ENCODE assay signal across 24 cellular contexts in the genomic region with DNA sequence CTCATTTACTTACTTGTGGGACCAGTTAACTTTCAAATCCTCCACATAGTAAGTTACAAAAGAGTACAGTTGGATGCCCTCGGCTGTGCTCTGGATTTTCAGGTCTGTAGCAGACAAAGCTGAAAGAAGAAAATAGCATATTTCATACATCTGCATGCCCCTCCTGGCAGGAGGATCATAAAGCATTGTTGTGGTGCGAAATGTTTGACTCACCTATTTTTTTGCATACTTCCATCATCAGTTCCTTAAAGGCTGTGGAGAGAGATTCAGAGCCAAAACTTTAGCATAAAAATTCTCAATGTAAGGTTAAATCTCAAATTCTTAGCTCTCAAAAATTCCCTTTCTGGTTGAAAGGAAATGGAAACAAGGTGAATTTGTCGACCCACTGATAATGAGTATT.
A peak's percentile ranks its signal among the peaks of the same experiment; 100 is the strongest.
DNase-seq lines count a peak whose midpoint lies in the region; ATAC-seq, FAIRE-seq and TF ChIP-seq lines count a peak whose summit lies in the region.
"Had no signal": no experiment of that assay in that cellular context is flagged by ENCODE, and none has a peak within 500 bp of the region (broad histone marks: within the 10 kb centered on the region; RNA-seq: fewer than 3 reads in every experiment).

No MANE protein-coding gene starts in this region.

- no peaks in the 10 kb centered on the region for H3K36me3 ChIP-seq in H7 (replicated peaks; ENCODE audit: control insufficient read depth, insufficient read depth, low read length)
- H3K36me3 ChIP-seq: SJCRH30 had no signal

- FAIRE-seq in frontal cortex (lab: Jason Lieb, UNC) = no peak
- FAIRE-seq: GM12878 had no signal

- H3K9me3 Mint-ChIP-seq in WTC11 = no peaks in the 10 kb centered on the region
- H3K9me3 Mint-ChIP-seq in mesothelial cell of epicardium = no peaks in the 10 kb centered on the region
- H3K9me3 Mint-ChIP-seq: CD4-positive, alpha-beta memory T cell; GM23338; IgD-negative memory B cell had no signal

- CTCF ChIA-PET in WTC11 (lab: Charles Lee) = interaction anchor here (1.5 kb wide), 1 partner anchor 21 kb away, joined by 8 read pairs; no protein-coding TSS in a partner anchor

- H3K27ac Mint-ChIP-seq in WTC11 (peak overlapping the region; percentile 9; the same call in 1 of the 2 replicates), mesothelial cell of epicardium (peak overlapping the region; percentile 89)
- H3K27ac Mint-ChIP-seq: CD4-positive, alpha-beta memory T cell; GM23338; IgD-negative memory B cell had no signal

- H3K4me3 ChIP-seq in epithelial cell of esophagus (ENCODE audit: low read length) (no peak overlapping the region), H7 (ENCODE audit: insufficient read depth, low read depth, low read length) (no peak overlapping the region)
- H3K4me3 ChIP-seq: GM12878, GM23338, PC-9, SJCRH30 had no signal

- no peaks in the 10 kb centered on the region for H3K36me3 Mint-ChIP-seq in WTC11
- no peaks in the 10 kb centered on the region for H3K36me3 Mint-ChIP-seq in mesothelial cell of epicardium
- H3K36me3 Mint-ChIP-seq: CD4-positive, alpha-beta memory T cell; IgD-negative memory B cell had no signal

- H3K4me1 Mint-ChIP-seq in WTC11 = peaks cover 30% of the 10 kb centered on the region
- peaks cover 83% of the 10 kb centered on the region for H3K4me1 Mint-ChIP-seq in mesothelial cell of epicardium
- H3K4me1 Mint-ChIP-seq: IgD-negative memory B cell had no signal

- ATAC-seq in WTC11 (no peak), HG03354 (IDR thresholded peaks at IDR 0.05; ENCODE audit: poor library complexity, severe bottlenecking, unreplicated experiment) (no peak)
- ATAC-seq: GM12878, GM23338, Right ventricle myocardium inferior had no signal

- H3K27me3 ChIP-seq in H7 (ENCODE audit: control insufficient read depth, insufficient read depth, low read length) = no peaks in the 10 kb centered on the region
- H3K27me3 ChIP-seq: SJCRH30 had no signal

- H3K4me3 Mint-ChIP-seq in WTC11 = no peak overlapping the region
- H3K4me3 Mint-ChIP-seq in mesothelial cell of epicardium = no peak overlapping the region
- H3K4me3 Mint-ChIP-seq: CD4-positive, alpha-beta memory T cell; GM23338; IgD-negative memory B cell had no signal

- no peak for DNase-seq in WTC11 (ENCODE audit: low spot score)
- DNase-seq in epithelial cell of esophagus (ENCODE audit: low read depth) = peak; percentile 15
- no peak for DNase-seq in mesothelial cell of epicardium (ENCODE audit: low spot score in 2 of 2, unreplicated experiment in 2 of 2)
- DNase-seq in frontal cortex (ENCODE audit: low spot score in 2 of 2) = no peak
- no peak for DNase-seq in cardiac septum (ENCODE audit: low spot score)
- no peak for DNase-seq in H7
- DNase-seq: C1 segment of cervical spinal cord; Caco-2; CD4-positive, alpha-beta memory T cell; GDM1; MM.1S; NCI-H1048; NCI-H1417; NCI-H1694; NCI-H2029 treated with DMSO at 0.1 percent for 48 hours; NCI-H446 treated with DMSO at 0.1 percent for 48 hours; NCI-H526; PC-9; SJCRH30 had no signal

- POLR2A ChIA-PET in WTC11 (lab: Charles Lee) = no interaction called here

- TF ChIP-seq CTCF in WTC11 (IDR thresholded peaks at IDR 0.05) = no peak
- no peak for TF ChIP-seq CTCF in epithelial cell of esophagus (IDR thresholded peaks at IDR 0.05; ENCODE audit: insufficient read depth, low read depth, low read length, missing control alignments)
- TF ChIP-seq CTCF in mesothelial cell of epicardium (IDR thresholded peaks at IDR 0.05; ENCODE audit: unreplicated experiment) = no peak

- H3K27me3 Mint-ChIP-seq in WTC11 (ENCODE audit: low read depth) = no peaks in the 10 kb centered on the region
- H3K27me3 Mint-ChIP-seq in mesothelial cell of epicardium (ENCODE audit: low read depth) = no peaks in the 10 kb centered on the region
- H3K27me3 Mint-ChIP-seq: CD4-positive, alpha-beta memory T cell; IgD-negative memory B cell had no signal

- intact Hi-C loops in cardiac septum (cut with DNase I) = no loop called here

TF ChIP-seq in WTC11, 78 proteins besides CTCF, POLR2A, EP300 and RAD21 (continues in another document):
- no peak for TF ChIP-seq MLX (CRISPR knock-in tag; IDR thresholded peaks at IDR 0.05)
- TF ChIP-seq ZNF671 (CRISPR knock-in tag; IDR thresholded peaks at IDR 0.05) = no peak
- no peak for TF ChIP-seq ETV6 (CRISPR knock-in tag; IDR thresholded peaks at IDR 0.05)
- no peak for TF ChIP-seq ZNF138 (CRISPR knock-in tag; conservative IDR thresholded peaks at IDR 0.05)
- TF ChIP-seq, protein P1, sequence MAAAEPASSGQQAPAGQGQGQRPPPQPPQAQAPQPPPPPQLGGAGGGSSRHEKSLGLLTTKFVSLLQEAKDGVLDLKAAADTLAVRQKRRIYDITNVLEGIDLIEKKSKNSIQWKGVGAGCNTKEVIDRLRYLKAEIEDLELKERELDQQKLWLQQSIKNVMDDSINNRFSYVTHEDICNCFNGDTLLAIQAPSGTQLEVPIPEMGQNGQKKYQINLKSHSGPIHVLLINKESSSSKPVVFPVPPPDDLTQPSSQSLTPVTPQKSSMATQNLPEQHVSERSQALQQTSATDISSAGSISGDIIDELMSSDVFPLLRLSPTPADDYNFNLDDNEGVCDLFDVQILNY (CRISPR knock-in tag; IDR thresholded peaks at IDR 0.05) = no peak
- TF ChIP-seq, protein P2, sequence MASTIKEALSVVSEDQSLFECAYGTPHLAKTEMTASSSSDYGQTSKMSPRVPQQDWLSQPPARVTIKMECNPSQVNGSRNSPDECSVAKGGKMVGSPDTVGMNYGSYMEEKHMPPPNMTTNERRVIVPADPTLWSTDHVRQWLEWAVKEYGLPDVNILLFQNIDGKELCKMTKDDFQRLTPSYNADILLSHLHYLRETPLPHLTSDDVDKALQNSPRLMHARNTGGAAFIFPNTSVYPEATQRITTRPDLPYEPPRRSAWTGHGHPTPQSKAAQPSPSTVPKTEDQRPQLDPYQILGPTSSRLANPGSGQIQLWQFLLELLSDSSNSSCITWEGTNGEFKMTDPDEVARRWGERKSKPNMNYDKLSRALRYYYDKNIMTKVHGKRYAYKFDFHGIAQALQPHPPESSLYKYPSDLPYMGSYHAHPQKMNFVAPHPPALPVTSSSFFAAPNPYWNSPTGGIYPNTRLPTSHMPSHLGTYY (CRISPR knock-in tag; IDR thresholded peaks at IDR 0.05) = no peak
- TF ChIP-seq ZNF219 (CRISPR knock-in tag; IDR thresholded peaks at IDR 0.05; ENCODE audit: borderline replicate concordance) = no peak
- TF ChIP-seq, protein P3, sequence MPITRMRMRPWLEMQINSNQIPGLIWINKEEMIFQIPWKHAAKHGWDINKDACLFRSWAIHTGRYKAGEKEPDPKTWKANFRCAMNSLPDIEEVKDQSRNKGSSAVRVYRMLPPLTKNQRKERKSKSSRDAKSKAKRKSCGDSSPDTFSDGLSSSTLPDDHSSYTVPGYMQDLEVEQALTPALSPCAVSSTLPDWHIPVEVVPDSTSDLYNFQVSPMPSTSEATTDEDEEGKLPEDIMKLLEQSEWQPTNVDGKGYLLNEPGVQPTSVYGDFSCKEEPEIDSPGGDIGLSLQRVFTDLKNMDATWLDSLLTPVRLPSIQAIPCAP (CRISPR knock-in tag; IDR thresholded peaks at IDR 0.05) = no peak
- TF ChIP-seq HMGXB4 (CRISPR knock-in tag; IDR thresholded peaks at IDR 0.05) = no peak
- TF ChIP-seq ZNF263 (CRISPR knock-in tag; IDR thresholded peaks at IDR 0.05; ENCODE audit: low read depth) = no peak
- TF ChIP-seq, protein P4, sequence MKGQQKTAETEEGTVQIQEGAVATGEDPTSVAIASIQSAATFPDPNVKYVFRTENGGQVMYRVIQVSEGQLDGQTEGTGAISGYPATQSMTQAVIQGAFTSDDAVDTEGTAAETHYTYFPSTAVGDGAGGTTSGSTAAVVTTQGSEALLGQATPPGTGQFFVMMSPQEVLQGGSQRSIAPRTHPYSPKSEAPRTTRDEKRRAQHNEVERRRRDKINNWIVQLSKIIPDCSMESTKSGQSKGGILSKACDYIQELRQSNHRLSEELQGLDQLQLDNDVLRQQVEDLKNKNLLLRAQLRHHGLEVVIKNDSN (CRISPR knock-in tag; IDR thresholded peaks at IDR 0.05) = no peak
- TF ChIP-seq, protein P5, sequence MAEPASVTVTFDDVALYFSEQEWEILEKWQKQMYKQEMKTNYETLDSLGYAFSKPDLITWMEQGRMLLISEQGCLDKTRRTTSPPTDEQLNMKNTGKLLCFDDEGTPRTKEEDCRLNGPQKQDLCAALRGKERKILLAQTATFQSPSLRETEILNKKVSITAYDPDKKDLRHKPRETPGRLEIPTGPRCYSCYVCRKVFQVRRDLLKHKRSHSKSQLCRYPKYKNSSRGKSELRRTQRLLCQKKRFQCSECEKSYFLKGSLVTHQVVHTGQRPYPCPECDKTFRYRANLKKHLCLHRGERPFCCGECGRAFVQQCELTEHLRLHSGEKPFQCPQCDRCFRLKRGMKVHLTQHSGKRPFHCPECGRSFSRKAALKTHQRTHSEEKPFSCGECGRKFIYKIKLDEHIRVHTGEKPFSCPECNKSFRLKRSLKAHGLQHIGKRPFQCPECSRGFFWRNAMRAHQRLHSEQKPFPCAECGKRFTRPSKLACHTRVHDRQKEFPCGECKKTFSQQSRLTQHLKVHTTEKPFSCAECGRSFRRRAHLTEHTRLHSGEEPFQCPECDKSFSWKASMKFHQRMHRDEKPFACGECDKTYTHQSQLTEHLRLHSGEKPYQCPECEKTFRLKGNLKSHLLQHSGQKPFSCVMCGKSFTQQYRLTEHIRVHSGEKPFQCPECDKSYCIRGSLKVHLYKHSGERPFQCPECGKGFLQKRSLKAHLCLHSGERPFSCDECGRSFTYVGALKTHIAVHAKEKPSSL (CRISPR knock-in tag; conservative IDR thresholded peaks at IDR 0.05) = no peak
